2 cellular contexts compared by ENCODE assay signal in the genomic region with DNA sequence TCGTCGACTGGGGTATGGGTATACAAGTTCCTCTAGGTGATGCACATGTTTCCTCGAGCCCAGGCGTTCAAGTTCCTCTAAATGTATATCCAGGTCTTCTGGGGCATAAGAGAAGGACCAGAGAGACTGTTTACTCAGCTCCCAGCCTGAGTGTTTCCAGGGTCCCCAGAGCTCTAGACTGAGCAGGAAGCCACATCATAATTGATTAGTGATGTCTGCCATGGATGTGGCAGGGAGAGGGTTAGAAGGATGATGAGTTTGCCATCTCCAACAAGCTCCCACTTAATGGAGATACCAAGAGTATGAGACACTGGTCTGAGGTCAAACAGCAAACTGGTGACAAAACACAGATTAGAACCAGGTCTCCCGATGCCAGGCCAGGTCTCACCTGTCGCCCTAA.
TF ChIP-seq lines count a peak whose summit lies in the region.

No MANE protein-coding gene starts in this region.

TF ChIP-seq in HEK293, 187 proteins besides CTCF, POLR2A, EP300 and RAD21 (continued from another document):
- TF ChIP-seq, protein P1, sequence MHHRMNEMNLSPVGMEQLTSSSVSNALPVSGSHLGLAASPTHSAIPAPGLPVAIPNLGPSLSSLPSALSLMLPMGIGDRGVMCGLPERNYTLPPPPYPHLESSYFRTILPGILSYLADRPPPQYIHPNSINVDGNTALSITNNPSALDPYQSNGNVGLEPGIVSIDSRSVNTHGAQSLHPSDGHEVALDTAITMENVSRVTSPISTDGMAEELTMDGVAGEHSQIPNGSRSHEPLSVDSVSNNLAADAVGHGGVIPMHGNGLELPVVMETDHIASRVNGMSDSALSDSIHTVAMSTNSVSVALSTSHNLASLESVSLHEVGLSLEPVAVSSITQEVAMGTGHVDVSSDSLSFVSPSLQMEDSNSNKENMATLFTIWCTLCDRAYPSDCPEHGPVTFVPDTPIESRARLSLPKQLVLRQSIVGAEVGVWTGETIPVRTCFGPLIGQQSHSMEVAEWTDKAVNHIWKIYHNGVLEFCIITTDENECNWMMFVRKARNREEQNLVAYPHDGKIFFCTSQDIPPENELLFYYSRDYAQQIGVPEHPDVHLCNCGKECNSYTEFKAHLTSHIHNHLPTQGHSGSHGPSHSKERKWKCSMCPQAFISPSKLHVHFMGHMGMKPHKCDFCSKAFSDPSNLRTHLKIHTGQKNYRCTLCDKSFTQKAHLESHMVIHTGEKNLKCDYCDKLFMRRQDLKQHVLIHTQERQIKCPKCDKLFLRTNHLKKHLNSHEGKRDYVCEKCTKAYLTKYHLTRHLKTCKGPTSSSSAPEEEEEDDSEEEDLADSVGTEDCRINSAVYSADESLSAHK (tag by site-specific recombination; IDR thresholded peaks at IDR 0.05), result 0 out of 2 replicates have a peak, but pooled peaks have one; percentile 23

TF ChIP-seq in GM12878, 131 proteins besides CTCF, POLR2A, EP300 and RAD21 (continued from another document):
- TF ChIP-seq, protein P2, sequence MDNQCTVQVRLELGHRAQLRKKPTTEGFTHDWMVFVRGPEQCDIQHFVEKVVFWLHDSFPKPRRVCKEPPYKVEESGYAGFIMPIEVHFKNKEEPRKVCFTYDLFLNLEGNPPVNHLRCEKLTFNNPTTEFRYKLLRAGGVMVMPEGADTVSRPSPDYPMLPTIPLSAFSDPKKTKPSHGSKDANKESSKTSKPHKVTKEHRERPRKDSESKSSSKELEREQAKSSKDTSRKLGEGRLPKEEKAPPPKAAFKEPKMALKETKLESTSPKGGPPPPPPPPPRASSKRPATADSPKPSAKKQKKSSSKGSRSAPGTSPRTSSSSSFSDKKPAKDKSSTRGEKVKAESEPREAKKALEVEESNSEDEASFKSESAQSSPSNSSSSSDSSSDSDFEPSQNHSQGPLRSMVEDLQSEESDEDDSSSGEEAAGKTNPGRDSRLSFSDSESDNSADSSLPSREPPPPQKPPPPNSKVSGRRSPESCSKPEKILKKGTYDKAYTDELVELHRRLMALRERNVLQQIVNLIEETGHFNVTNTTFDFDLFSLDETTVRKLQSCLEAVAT (IDR thresholded peaks at IDR 0.05), result peak; percentile 57; the same call in 1 of the 2 replicates
- TF ChIP-seq, protein P3, sequence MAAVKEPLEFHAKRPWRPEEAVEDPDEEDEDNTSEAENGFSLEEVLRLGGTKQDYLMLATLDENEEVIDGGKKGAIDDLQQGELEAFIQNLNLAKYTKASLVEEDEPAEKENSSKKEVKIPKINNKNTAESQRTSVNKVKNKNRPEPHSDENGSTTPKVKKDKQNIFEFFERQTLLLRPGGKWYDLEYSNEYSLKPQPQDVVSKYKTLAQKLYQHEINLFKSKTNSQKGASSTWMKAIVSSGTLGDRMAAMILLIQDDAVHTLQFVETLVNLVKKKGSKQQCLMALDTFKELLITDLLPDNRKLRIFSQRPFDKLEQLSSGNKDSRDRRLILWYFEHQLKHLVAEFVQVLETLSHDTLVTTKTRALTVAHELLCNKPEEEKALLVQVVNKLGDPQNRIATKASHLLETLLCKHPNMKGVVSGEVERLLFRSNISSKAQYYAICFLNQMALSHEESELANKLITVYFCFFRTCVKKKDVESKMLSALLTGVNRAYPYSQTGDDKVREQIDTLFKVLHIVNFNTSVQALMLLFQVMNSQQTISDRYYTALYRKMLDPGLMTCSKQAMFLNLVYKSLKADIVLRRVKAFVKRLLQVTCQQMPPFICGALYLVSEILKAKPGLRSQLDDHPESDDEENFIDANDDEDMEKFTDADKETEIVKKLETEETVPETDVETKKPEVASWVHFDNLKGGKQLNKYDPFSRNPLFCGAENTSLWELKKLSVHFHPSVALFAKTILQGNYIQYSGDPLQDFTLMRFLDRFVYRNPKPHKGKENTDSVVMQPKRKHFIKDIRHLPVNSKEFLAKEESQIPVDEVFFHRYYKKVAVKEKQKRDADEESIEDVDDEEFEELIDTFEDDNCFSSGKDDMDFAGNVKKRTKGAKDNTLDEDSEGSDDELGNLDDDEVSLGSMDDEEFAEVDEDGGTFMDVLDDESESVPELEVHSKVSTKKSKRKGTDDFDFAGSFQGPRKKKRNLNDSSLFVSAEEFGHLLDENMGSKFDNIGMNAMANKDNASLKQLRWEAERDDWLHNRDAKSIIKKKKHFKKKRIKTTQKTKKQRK (IDR thresholded peaks at IDR 0.05; ENCODE audit: low read depth, low read length), result no peak
- TF ChIP-seq SRF (IDR thresholded peaks at IDR 0.05; ENCODE audit: low read depth in 2 of 2, low read length in 2 of 2), result 0 out of 4 replicates have a peak, but pooled peaks of 1 of the 2 experiments have one; percentile 50
- TF ChIP-seq ZNF687 (IDR thresholded peaks at IDR 0.05), result no peak
TF ChIP-seq in GM12878: peak in this region for 2.
